In genomic region chr1:48808496-48808895, GRCh38 we compare ENCODE assay signal across 11 cellular contexts. TPM values are rescaled to one million over a fixed set of nuclear protein-coding genes. Genes with fewer than 3 reads are reported as not detected.
DNase-seq lines count a peak whose midpoint lies in the region; TF ChIP-seq lines count a peak whose summit lies in the region.
"Had no signal": no experiment of that assay in that cellular context is flagged by ENCODE, and none has a peak within 500 bp of the region (broad histone marks: within the 10 kb centered on the region; RNA-seq: fewer than 3 reads in every experiment).

No MANE protein-coding gene starts in this region.

- no peak overlapping the region for H2AK5ac ChIP-seq in mesenchymal stem cell (ENCODE audit: low read length, severe bottlenecking)

- no peak overlapping the region for H3K4ac ChIP-seq in mesenchymal stem cell (ENCODE audit: low read depth in 1 of 2, low read length in 2 of 2)

- no peak overlapping the region for H2BK120ac ChIP-seq in mesenchymal stem cell (ENCODE audit: low read depth, low read length)

- peak overlapping the region in 2 of 11 experiments; percentile 17 to 18; a peak in 1 of 22 replicates for H3K27ac ChIP-seq in BLaER1 treated with 17β-estradiol and CSF1 and Interleukin-3, amounts not matched to agents 10 nM and 100 nM
- H3K27ac ChIP-seq in tibial artery (peak overlapping the region; percentile 2 to 44), mesenchymal stem cell (ENCODE audit: low read length, poor library complexity, severe bottlenecking) (no peak overlapping the region)
- H3K27ac ChIP-seq: GM23248, HL-60 had no signal

- no peak overlapping the region for H3K27ac Mint-ChIP-seq in activated CD4-positive, alpha-beta T cell treated with anti-CD3 and anti-CD28 coated beads, Interleukin-2, amount 10 ng/mL, durations not matched to agents 24 days and 14 days
- H3K27ac Mint-ChIP-seq: B cell had no signal

- intact Hi-C loops in tibial artery (cut with DNase I; ENCODE audit: low total_unique reads), result no loop called here
- intact Hi-C loops in activated CD4-positive, alpha-beta T cell treated with anti-CD3 and anti-CD28 coated beads, Interleukin-2, amount 10 ng/mL, durations not matched to agents 24 days and 14 days (cut with micrococcal nuclease), result no loop called here

- H3K36me3 Mint-ChIP-seq in activated CD4-positive, alpha-beta T cell treated with anti-CD3 and anti-CD28 coated beads, Interleukin-2, amount 10 ng/mL, durations not matched to agents 24 days and 14 days (ENCODE audit: low read depth), result no peaks in the 10 kb centered on the region

- H3K4me3 ChIP-seq in BLaER1 treated with 17β-estradiol and CSF1 and Interleukin-3, amounts not matched to agents 10 nM and 100 nM, result no peak overlapping the region
- H3K4me3 ChIP-seq in adipocyte (ENCODE audit: low read length) (peak overlapping the region; percentile 34), tibial artery (no peak overlapping the region), mesenchymal stem cell (ENCODE audit: insufficient read depth in 1 of 2, low read depth in 1 of 2, low read length in 2 of 2) (no peak overlapping the region)
- H3K4me3 ChIP-seq: GM23248 had no signal

- peaks cover 0 to 35% (median 19%) of the 10 kb centered on the region in 10 experiments; a peak in 15 of 20 replicates for H3K4me1 ChIP-seq in BLaER1 treated with 17β-estradiol and CSF1 and Interleukin-3, amounts not matched to agents 10 nM and 100 nM
- peaks cover 30% of the 10 kb centered on the region for H3K4me1 ChIP-seq in adipocyte (ENCODE audit: control insufficient read depth, insufficient read depth, low read length)
- peaks cover 0 to 23% (median 15%) of the 10 kb centered on the region in 4 donors for H3K4me1 ChIP-seq in tibial artery
- no peaks in the 10 kb centered on the region for H3K4me1 ChIP-seq in mesenchymal stem cell (ENCODE audit: control insufficient read depth, insufficient read depth, low read depth, low read length)

- no peaks in the 10 kb centered on the region for H3K4me1 Mint-ChIP-seq in activated CD4-positive, alpha-beta T cell treated with anti-CD3 and anti-CD28 coated beads, Interleukin-2, amount 10 ng/mL, durations not matched to agents 24 days and 14 days

- H3K18ac ChIP-seq in mesenchymal stem cell (ENCODE audit: low read depth in 1 of 2, low read length in 2 of 2), result no peak overlapping the region

- no peak overlapping the region for H3K23ac ChIP-seq in mesenchymal stem cell (ENCODE audit: low read length in 2 of 2)

- peaks cover 7% of the 10 kb centered on the region for H3K27me3 Mint-ChIP-seq in activated CD4-positive, alpha-beta T cell treated with anti-CD3 and anti-CD28 coated beads, Interleukin-2, amount 10 ng/mL, durations not matched to agents 24 days and 14 days
- H3K27me3 Mint-ChIP-seq: B cell had no signal

- DNase-seq in adipocyte (ENCODE audit: low read depth), result no peak
- DNase-seq in fibroblast of gingiva (ENCODE audit: low read depth), result peak; percentile 22
- DNase-seq in tibial artery, result peak in 1 of 2 donors; percentile 60
- no peak for DNase-seq in mesenchymal stem cell
- DNase-seq in activated CD4-positive, alpha-beta T cell treated with anti-CD3 and anti-CD28 coated beads, Interleukin-2, amount 10 ng/mL, durations not matched to agents 24 days and 14 days, result no peak
- no peak for DNase-seq in NCI-H524 treated with DMSO at 0.1 percent for 48 hours (lab: John Stamatoyannopoulos, UW)
- DNase-seq: EL, GM23248 had no signal

- H4K91ac ChIP-seq in mesenchymal stem cell (ENCODE audit: low read length), result no peak overlapping the region

- H2AFZ ChIP-seq in mesenchymal stem cell (ENCODE audit: low read depth, low read length), result no peak overlapping the region
- H2AFZ ChIP-seq: GM23248 had no signal

- no peaks in the 10 kb centered on the region for H3K9me3 Mint-ChIP-seq in activated CD4-positive, alpha-beta T cell treated with anti-CD3 and anti-CD28 coated beads, Interleukin-2, amount 10 ng/mL, durations not matched to agents 24 days and 14 days

- no peak overlapping the region for H2BK12ac ChIP-seq in mesenchymal stem cell (ENCODE audit: low read length in 2 of 2)

- peak overlapping the region in 8 of 11 experiments; percentile 45 to 74 (median 57); a peak in 16 of 22 replicates for H3K4me2 ChIP-seq in BLaER1 treated with 17β-estradiol and CSF1 and Interleukin-3, amounts not matched to agents 10 nM and 100 nM
- no peak overlapping the region for H3K4me2 ChIP-seq in mesenchymal stem cell (ENCODE audit: low read length, poor library complexity, severe bottlenecking)

- TF ChIP-seq CTCF in tibial artery (IDR thresholded peaks at IDR 0.05), result no peak

- 63% methylated on average over 3 of the region's 3 CpGs for WGBS in mesenchymal stem cell

- H3K9me3 ChIP-seq in BLaER1 treated with 17β-estradiol and CSF1 and Interleukin-3, amounts not matched to agents 10 nM and 100 nM (replicated peaks in 1 of 11), result peaks cover 0 to 13% (median 0%) of the 10 kb centered on the region in 11 experiments; a peak in 4 of 22 replicates
- H3K9me3 ChIP-seq in adipocyte (ENCODE audit: control insufficient read depth, low read length) (no peaks in the 10 kb centered on the region), tibial artery (no peaks in the 10 kb centered on the region), mesenchymal stem cell (ENCODE audit: control insufficient read depth, low read length) (no peaks in the 10 kb centered on the region)

- H3K9ac ChIP-seq in BLaER1 treated with 17β-estradiol and CSF1 and Interleukin-3, amounts not matched to agents 10 nM and 100 nM, result peak overlapping the region in 3 of 11 experiments; percentile 21 to 30 (median 30); a peak in 2 of 22 replicates
- H3K9ac ChIP-seq in adipocyte (ENCODE audit: low read length), result peak overlapping the region; percentile 15
- no peak overlapping the region for H3K9ac ChIP-seq in mesenchymal stem cell (ENCODE audit: low read length)
- H3K9ac ChIP-seq: GM23248 had no signal

- H3K4me3 Mint-ChIP-seq in activated CD4-positive, alpha-beta T cell treated with anti-CD3 and anti-CD28 coated beads, Interleukin-2, amount 10 ng/mL, durations not matched to agents 24 days and 14 days, result no peak overlapping the region
- H3K4me3 Mint-ChIP-seq: B cell had no signal

- H3K36me3 ChIP-seq in BLaER1 treated with 17β-estradiol and CSF1 and Interleukin-3, amounts not matched to agents 10 nM and 100 nM, result no peaks in the 10 kb centered on the region
- H3K36me3 ChIP-seq in adipocyte (ENCODE audit: control insufficient read depth, insufficient read depth, low read length, severe bottlenecking) (no peaks in the 10 kb centered on the region), tibial artery (no peaks in the 10 kb centered on the region), mesenchymal stem cell (ENCODE audit: control insufficient read depth in 1 of 2, insufficient read depth in 2 of 2, low read depth in 1 of 2, low read length in 2 of 2) (no peaks in the 10 kb centered on the region)

- H3K14ac ChIP-seq in mesenchymal stem cell (ENCODE audit: low read length in 2 of 2), result no peak overlapping the region

- no peaks in the 10 kb centered on the region for H4K20me1 ChIP-seq in BLaER1 treated with 17β-estradiol and CSF1 and Interleukin-3, amounts not matched to agents 10 nM and 100 nM

- H2BK15ac ChIP-seq in mesenchymal stem cell (ENCODE audit: low read depth, poor library complexity, severe bottlenecking), result no peak overlapping the region

- no peak overlapping the region for H2BK5ac ChIP-seq in mesenchymal stem cell (ENCODE audit: low read depth, low read length, poor library complexity, severe bottlenecking)

- H3K27me3 ChIP-seq in BLaER1 treated with 17β-estradiol and CSF1 and Interleukin-3, amounts not matched to agents 10 nM and 100 nM, result no peaks in the 10 kb centered on the region
- peaks cover 2% of the 10 kb centered on the region for H3K27me3 ChIP-seq in adipocyte (replicated peaks; ENCODE audit: control insufficient read depth, insufficient read depth, low read length)
- H3K27me3 ChIP-seq in tibial artery, result no peaks in the 10 kb centered on the region
- H3K27me3 ChIP-seq in mesenchymal stem cell (ENCODE audit: control insufficient read depth in 1 of 2, insufficient read depth in 1 of 2, low read length in 2 of 2), result peaks cover 0 to 16% of the 10 kb centered on the region in 2 experiments

- no peaks in the 10 kb centered on the region for H3K79me1 ChIP-seq in mesenchymal stem cell (replicated peaks; ENCODE audit: low read length, poor library complexity, severe bottlenecking)

- no peak overlapping the region for H4K8ac ChIP-seq in mesenchymal stem cell (ENCODE audit: low read length)

RNA-seq across cellular contexts. Expression of gene BEND5, which starts 31.8 kb away (rescaled TPM):
- polyA plus RNA-seq in mesenchymal stem cell (2013, experiment 1 of 2), result 0.06 TPM
- 0.33 TPM for polyA plus RNA-seq in mesenchymal stem cell (2013, experiment 2 of 2)
- 11.4 and 11.5 TPM in 2 replicates for total RNA-seq in activated CD4-positive, alpha-beta T cell treated with anti-CD3 and anti-CD28 coated beads, Interleukin-2, amount 10 ng/mL, durations not matched to agents 24 days and 14 days
- total RNA-seq: GM23248 had no signal
- polyA plus RNA-seq: GM23248 had no signal
